In genomic region chr19:49106648-49107135, GRCh38 we compare ENCODE assay signal across 8 cellular contexts. TPM values are rescaled to one million over a fixed set of nuclear protein-coding genes. Genes with fewer than 3 reads are reported as not detected.
DNase-seq lines count a peak whose midpoint lies in the region; ATAC-seq and TF ChIP-seq lines count a peak whose summit lies in the region.

No MANE protein-coding gene starts in this region.

- intact Hi-C loops in breast epithelium (cut with DNase I; ENCODE audit: low total_unique reads) = no loop called here
- intact Hi-C loops in left colon (cut with DNase I, micrococcal nuclease) = loop anchor here in 1 of 2 donors (10.0 kb wide), 1 partner anchor 98 kb away; no protein-coding TSS in a partner anchor

- DNase-seq in DMS53 treated with DMSO at 0.1 percent for 48 hours (lab: John Stamatoyannopoulos, UW; ENCODE audit: unreplicated experiment) (peak; percentile 16), LHCN-M2 (ENCODE audit: low read depth) (peak; percentile 54), breast epithelium (ENCODE audit: low spot score in 2 of 2) (no peak), left colon (peak in 1 of 2 donors; percentile 79)
- peak; percentile 56 for DNase-seq in stimulated activated CD8-positive, alpha-beta memory T cell treated with anti-CD3 and anti-CD28 coated beads, Interleukin-12 subunit alpha, Interleukin-12 subunit beta, amount 100 ng/mL, for 1 hour (ENCODE audit: low read depth)

- H3K4me3 ChIP-seq in breast epithelium = no peak overlapping the region

- no peaks in the 10 kb centered on the region for H3K27me3 ChIP-seq in breast epithelium

- H3K4me1 ChIP-seq in breast epithelium = no peaks in the 10 kb centered on the region

- TF ChIP-seq POLR2A in breast epithelium (IDR thresholded peaks at IDR 0.05) = no peak

- ATAC-seq in left colon (peak; percentile 71), GM18909 (IDR thresholded peaks at IDR 0.05; ENCODE audit: poor library complexity, unreplicated experiment) (no peak), HG02938 (IDR thresholded peaks at IDR 0.05; ENCODE audit: unreplicated experiment) (no peak)

- TF ChIP-seq CTCF in VCaP (conservative IDR thresholded peaks at IDR 0.05) = peak; percentile 95
- TF ChIP-seq CTCF in breast epithelium (IDR thresholded peaks at IDR 0.05) = peak; percentile 11 to 63 (median 63)

- H3K9me3 ChIP-seq in breast epithelium = no peaks in the 10 kb centered on the region

- H3K27ac ChIP-seq in VCaP = no peak overlapping the region
- no peak overlapping the region for H3K27ac ChIP-seq in breast epithelium

- H3K36me3 ChIP-seq in breast epithelium = no peaks in the 10 kb centered on the region

RNA-seq across cellular contexts. Expression of gene LIN7B, which starts 7.5 kb away (rescaled TPM):
- total RNA-seq in LHCN-M2 (2014; rRNA removed) (10.2 and 14.8 TPM in 2 replicates), breast epithelium (10 to 100 TPM in 2 of 3 donors, 1 to 10 TPM in 1; 8.5 to 17.6 (median 11.8) TPM), left colon (10 to 100 TPM in 1 of 2 donors, 1 to 10 TPM in 1; 8.8 to 11.4 TPM)
- polyA plus RNA-seq in LHCN-M2 (2012) = 17.5 TPM

RNA-seq across cellular contexts. Expression of gene C19orf73, which starts 12.3 kb away (rescaled TPM):
- total RNA-seq in LHCN-M2 (2014; rRNA removed) = 1.1 and 3.1 TPM in 2 replicates
- polyA plus RNA-seq in LHCN-M2 (2012) = 1.0 TPM
- 1 to 10 TPM; 3.8 to 5.7 (median 4.6) TPM for total RNA-seq in breast epithelium
- 1 to 10 TPM; 1.8 to 2.0 TPM for total RNA-seq in left colon

RNA-seq across cellular contexts. Expression of gene PPFIA3, which starts 12.7 kb away (rescaled TPM):
- 7.9 and 9.8 TPM in 2 replicates for total RNA-seq in LHCN-M2 (2014; rRNA removed)
- 5.4 TPM for polyA plus RNA-seq in LHCN-M2 (2012)
- 1 to 10 TPM; 3.4 to 6.2 (median 3.4) TPM for total RNA-seq in breast epithelium
- total RNA-seq in left colon = 10 to 100 TPM; 21.8 to 24.2 TPM

RNA-seq across cellular contexts. Expression of gene SNRNP70, which starts 21.4 kb away (rescaled TPM):
- 207 and 241 TPM in 2 replicates for total RNA-seq in LHCN-M2 (2014; rRNA removed)
- 170 TPM for polyA plus RNA-seq in LHCN-M2 (2012)
- total RNA-seq in breast epithelium = 100 to 1,000 TPM; 222 to 444 (median 316) TPM
- 100 to 1,000 TPM; 138 to 143 TPM for total RNA-seq in left colon

RNA-seq across cellular contexts. Expression of gene KCNA7, which starts 34.2 kb away (rescaled TPM):
- 0.06 TPM in 1 of 2 replicates, not detected in the other for total RNA-seq in LHCN-M2 (2014; rRNA removed)
- polyA plus RNA-seq in LHCN-M2 (2012) = 0.67 TPM
- not detected for total RNA-seq in breast epithelium
- not detected for total RNA-seq in left colon

Comparison
In these comparisons a context has a peak if more than half of its experiments do, and no peak if none do; other contexts are left out.
1. DNase-seq: peak in DMS53 treated with DMSO at 0.1 percent for 48 hours (single experiment), LHCN-M2 (single experiment) and stimulated activated CD8-positive, alpha-beta memory T cell treated with anti-CD3 and anti-CD28 coated beads, Interleukin-12 subunit alpha, Interleukin-12 subunit beta, amount 100 ng/mL, for 1 hour (single experiment); none in breast epithelium (0 of 2).